1 cellular context compared by ENCODE assay signal in the genomic region with DNA sequence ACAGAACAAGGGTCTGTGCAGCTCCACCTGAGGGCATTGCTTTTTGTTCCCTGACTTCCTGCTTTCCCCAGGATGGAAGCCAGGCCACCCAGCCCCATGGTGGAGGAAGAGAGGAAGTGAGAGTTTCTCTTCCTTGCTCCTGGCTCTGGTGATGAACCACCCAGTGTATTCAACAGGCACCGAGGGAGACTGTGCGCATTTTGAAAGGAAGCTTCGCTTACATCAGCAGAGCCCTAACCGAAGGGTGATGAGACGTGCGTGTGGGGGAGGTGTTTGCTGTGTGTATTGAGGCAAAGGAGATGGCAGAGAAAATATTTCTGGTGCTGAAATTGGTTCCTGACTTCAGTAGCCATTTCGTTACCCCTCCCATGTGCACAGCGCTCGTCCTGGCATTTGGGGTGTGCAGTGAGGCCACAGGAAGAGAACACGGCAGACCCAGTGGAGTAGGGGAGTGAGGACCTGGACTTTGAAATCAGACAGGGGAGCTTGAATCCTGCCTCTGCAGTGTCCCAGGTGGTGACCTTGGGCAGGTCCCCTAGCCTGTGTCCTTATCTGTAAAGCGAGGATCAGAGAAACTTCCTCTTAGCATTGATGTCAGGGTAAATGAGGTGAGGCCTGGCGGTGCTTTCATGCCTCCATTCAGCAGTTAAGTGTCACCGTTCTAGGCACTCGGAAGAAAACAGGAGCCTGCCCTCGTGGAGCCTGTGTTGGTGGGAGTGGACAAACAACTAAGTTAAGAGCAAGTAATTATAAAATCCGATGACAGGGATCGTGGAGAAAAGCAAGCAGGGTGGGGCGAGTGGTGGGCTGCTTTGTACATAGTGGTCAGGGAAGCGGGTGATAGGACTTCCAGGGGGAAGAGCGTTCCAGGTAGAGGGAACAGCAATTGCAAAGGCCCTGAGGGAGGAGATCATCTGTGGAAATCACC.
TF ChIP-seq lines count a peak whose summit lies in the region.

No MANE protein-coding gene starts in this region.

TF ChIP-seq in K562, 482 proteins besides CTCF, POLR2A, EP300 and RAD21 (continued from another document and continues in another):
- TF ChIP-seq RBM22 (IDR thresholded peaks at IDR 0.05; ENCODE audit: low read depth, low read length, poor library complexity, severe bottlenecking) (no peak), LCOR (CRISPR knock-in tag; IDR thresholded peaks at IDR 0.05) (peak; percentile 41; the same call in 1 of the 2 replicates), HIVEP1 (CRISPR knock-in tag; IDR thresholded peaks at IDR 0.05) (no peak), SIN3A (IDR thresholded peaks at IDR 0.05; ENCODE audit: borderline replicate concordance in 2 of 2, control insufficient read depth in 1 of 2, low read depth in 2 of 2, low read length in 2 of 2) (no peak), POLR3A (IDR thresholded peaks at IDR 0.05; ENCODE audit: borderline replicate concordance, extremely low read depth, insufficient read depth, insufficient read length) (no peak), NR2F6 (CRISPR knock-in tag; IDR thresholded peaks at IDR 0.05) (no peak), ZNF347 (CRISPR knock-in tag; IDR thresholded peaks at IDR 0.05; ENCODE audit: low read depth) (no peak), ZNF143 (CRISPR knock-in tag; IDR thresholded peaks at IDR 0.05) (no peak), FOXM1 (IDR thresholded peaks at IDR 0.05; ENCODE audit: low read depth) (peak; percentile 33; the same call in 1 of the 2 replicates), FOXM1 (CRISPR knock-in tag; IDR thresholded peaks at IDR 0.05; ENCODE audit: low read depth) (no peak), ZNF785 (CRISPR knock-in tag; IDR thresholded peaks at IDR 0.05) (no peak), TAF7 (tag; IDR thresholded peaks at IDR 0.05) (no peak), FOXJ2 (tag; IDR thresholded peaks at IDR 0.05) (no peak), SMAD1 (IDR thresholded peaks at IDR 0.05; ENCODE audit: low read depth, low read length, partially characterized antibody) (no peak), SMARCE1 (IDR thresholded peaks at IDR 0.05) (peak; percentile 75; the same call in 1 of the 2 replicates), DPF2 (IDR thresholded peaks at IDR 0.05) (peak; percentile 82), ARID1B (IDR thresholded peaks at IDR 0.05) (peak; percentile 72), ZNF140 (CRISPR knock-in tag; IDR thresholded peaks at IDR 0.05) (no peak), ZNF41 (CRISPR knock-in tag; conservative IDR thresholded peaks at IDR 0.05) (no peak), MTA2 (IDR thresholded peaks at IDR 0.05; ENCODE audit: low read depth) (no peak), ZNF121 (CRISPR knock-in tag; conservative IDR thresholded peaks at IDR 0.05) (no peak), MEF2D (tag; conservative IDR thresholded peaks at IDR 0.05; ENCODE audit: low read depth) (0 out of 2 replicates have a peak, but pooled peaks have one; percentile 15), ELF4 (CRISPR knock-in tag; IDR thresholded peaks at IDR 0.05) (no peak), NUFIP1 (IDR thresholded peaks at IDR 0.05; ENCODE audit: partially characterized antibody) (peak; percentile 66), GATAD2B (IDR thresholded peaks at IDR 0.05; ENCODE audit: borderline replicate concordance) (no peak), HNRNPL (IDR thresholded peaks at IDR 0.05; ENCODE audit: low read depth, low read length) (no peak), U2AF1 (optimal IDR thresholded peaks at IDR 0.05; ENCODE audit: low read depth, low read length) (no peak), KLF6 (CRISPR knock-in tag; IDR thresholded peaks at IDR 0.05; ENCODE audit: borderline replicate concordance) (no peak), NCOA4 (IDR thresholded peaks at IDR 0.05; ENCODE audit: partially characterized antibody) (no peak), HDAC2 (IDR thresholded peaks at IDR 0.05) (peak; percentile 81)
- TF ChIP-seq, protein P1, sequence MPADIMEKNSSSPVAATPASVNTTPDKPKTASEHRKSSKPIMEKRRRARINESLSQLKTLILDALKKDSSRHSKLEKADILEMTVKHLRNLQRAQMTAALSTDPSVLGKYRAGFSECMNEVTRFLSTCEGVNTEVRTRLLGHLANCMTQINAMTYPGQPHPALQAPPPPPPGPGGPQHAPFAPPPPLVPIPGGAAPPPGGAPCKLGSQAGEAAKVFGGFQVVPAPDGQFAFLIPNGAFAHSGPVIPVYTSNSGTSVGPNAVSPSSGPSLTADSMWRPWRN (IDR thresholded peaks at IDR 0.05; ENCODE audit: low read depth), result peak; percentile 50; the same call in 1 of the 2 replicates
- TF ChIP-seq, protein P2, sequence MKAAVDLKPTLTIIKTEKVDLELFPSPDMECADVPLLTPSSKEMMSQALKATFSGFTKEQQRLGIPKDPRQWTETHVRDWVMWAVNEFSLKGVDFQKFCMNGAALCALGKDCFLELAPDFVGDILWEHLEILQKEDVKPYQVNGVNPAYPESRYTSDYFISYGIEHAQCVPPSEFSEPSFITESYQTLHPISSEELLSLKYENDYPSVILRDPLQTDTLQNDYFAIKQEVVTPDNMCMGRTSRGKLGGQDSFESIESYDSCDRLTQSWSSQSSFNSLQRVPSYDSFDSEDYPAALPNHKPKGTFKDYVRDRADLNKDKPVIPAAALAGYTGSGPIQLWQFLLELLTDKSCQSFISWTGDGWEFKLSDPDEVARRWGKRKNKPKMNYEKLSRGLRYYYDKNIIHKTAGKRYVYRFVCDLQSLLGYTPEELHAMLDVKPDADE (conservative IDR thresholded peaks at IDR 0.05; ENCODE audit: control insufficient read depth, low read depth, low read length), result no peak
- TF ChIP-seq, protein P3, sequence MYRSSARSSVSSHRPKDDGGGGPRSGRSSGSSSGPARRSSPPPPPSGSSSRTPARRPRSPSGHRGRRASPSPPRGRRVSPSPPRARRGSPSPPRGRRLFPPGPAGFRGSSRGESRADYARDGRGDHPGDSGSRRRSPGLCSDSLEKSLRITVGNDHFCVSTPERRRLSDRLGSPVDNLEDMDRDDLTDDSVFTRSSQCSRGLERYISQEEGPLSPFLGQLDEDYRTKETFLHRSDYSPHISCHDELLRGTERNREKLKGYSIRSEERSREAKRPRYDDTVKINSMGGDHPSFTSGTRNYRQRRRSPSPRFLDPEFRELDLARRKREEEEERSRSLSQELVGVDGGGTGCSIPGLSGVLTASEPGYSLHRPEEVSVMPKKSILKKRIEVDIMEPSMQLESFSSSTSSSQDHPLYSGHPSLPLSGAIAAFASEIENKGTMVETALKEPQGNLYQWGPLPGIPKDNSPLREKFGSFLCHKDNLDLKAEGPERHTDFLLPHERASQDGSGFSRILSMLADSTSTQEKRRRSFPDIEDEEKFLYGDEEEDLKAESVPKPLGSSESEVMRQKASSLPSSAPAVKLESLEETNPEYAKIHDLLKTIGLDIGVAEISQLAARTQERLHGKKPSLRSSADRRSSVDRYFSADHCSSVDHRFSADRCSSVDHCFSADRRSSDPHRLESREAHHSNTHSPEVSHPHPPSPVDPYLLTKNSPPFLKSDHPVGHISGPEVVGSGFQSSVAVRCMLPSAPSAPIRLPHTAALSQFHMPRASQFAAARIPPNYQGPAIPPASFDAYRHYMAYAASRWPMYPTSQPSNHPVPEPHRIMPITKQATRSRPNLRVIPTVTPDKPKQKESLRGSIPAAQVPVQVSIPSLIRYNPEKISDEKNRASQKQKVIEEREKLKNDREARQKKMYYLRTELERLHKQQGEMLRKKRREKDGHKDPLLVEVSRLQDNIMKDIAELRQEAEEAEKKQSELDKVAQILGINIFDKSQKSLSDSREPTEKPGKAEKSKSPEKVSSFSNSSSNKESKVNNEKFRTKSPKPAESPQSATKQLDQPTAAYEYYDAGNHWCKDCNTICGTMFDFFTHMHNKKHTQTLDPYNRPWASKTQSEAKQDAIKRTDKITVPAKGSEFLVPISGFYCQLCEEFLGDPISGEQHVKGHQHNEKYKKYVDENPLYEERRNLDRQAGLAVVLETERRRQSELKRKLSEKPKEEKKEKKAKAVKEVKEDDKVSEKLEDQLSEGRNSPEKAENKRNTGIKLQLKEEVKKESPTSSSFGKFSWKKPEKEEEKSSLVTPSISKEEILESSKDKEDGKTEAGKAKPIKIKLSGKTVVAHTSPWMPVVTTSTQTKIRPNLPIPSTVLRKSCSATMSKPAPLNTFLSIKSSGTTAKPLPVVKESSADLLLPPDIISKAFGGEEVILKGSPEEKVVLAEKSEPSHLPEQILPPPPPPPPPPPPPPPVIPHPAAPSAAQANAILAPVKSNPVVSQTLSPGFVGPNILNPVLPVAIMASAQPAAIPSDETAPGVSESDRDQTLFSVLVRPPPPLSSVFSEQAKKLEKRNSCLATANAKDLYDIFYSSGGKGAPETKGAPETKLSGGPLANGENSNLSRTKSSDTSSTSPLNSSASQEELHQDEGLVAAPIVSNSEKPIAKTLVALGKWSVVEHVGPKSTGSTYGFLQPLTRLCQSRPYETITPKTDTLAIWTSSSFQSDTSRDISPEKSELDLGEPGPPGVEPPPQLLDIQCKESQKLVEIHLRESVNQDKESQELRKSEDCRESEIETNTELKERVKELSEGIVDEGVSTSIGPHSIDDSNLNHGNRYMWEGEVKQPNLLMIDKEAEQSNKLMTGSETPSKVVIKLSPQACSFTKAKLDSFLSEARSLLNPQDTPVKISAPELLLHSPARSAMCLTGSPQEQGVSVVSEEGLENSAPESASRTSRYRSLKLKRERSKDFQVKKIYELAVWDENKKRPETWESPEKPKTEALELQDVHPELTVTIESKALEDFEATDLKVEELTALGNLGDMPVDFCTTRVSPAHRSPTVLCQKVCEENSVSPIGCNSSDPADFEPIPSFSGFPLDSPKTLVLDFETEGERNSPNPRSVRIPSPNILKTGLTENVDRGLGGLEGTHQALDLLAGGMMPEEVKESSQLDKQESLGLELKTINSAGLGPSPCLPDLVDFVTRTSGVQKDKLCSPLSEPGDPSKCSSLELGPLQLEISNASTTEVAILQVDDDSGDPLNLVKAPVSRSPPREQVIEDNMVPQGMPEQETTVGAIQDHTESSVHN (IDR thresholded peaks at IDR 0.05; ENCODE audit: borderline replicate concordance in 1 of 2, low read depth in 1 of 2), result no peak
- TF ChIP-seq, protein P4, sequence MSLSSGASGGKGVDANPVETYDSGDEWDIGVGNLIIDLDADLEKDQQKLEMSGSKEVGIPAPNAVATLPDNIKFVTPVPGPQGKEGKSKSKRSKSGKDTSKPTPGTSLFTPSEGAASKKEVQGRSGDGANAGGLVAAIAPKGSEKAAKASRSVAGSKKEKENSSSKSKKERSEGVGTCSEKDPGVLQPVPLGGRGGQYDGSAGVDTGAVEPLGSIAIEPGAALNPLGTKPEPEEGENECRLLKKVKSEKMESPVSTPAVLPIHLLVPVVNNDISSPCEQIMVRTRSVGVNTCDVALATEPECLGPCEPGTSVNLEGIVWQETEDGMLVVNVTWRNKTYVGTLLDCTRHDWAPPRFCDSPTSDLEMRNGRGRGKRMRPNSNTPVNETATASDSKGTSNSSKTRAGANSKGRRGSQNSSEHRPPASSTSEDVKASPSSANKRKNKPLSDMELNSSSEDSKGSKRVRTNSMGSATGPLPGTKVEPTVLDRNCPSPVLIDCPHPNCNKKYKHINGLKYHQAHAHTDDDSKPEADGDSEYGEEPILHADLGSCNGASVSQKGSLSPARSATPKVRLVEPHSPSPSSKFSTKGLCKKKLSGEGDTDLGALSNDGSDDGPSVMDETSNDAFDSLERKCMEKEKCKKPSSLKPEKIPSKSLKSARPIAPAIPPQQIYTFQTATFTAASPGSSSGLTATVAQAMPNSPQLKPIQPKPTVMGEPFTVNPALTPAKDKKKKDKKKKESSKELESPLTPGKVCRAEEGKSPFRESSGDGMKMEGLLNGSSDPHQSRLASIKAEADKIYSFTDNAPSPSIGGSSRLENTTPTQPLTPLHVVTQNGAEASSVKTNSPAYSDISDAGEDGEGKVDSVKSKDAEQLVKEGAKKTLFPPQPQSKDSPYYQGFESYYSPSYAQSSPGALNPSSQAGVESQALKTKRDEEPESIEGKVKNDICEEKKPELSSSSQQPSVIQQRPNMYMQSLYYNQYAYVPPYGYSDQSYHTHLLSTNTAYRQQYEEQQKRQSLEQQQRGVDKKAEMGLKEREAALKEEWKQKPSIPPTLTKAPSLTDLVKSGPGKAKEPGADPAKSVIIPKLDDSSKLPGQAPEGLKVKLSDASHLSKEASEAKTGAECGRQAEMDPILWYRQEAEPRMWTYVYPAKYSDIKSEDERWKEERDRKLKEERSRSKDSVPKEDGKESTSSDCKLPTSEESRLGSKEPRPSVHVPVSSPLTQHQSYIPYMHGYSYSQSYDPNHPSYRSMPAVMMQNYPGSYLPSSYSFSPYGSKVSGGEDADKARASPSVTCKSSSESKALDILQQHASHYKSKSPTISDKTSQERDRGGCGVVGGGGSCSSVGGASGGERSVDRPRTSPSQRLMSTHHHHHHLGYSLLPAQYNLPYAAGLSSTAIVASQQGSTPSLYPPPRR (CRISPR knock-in tag; IDR thresholded peaks at IDR 0.05; ENCODE audit: borderline replicate concordance), result no peak
- TF ChIP-seq, protein P5, sequence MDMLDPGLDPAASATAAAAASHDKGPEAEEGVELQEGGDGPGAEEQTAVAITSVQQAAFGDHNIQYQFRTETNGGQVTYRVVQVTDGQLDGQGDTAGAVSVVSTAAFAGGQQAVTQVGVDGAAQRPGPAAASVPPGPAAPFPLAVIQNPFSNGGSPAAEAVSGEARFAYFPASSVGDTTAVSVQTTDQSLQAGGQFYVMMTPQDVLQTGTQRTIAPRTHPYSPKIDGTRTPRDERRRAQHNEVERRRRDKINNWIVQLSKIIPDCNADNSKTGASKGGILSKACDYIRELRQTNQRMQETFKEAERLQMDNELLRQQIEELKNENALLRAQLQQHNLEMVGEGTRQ (CRISPR knock-in tag; IDR thresholded peaks at IDR 0.05), result no peak
- TF ChIP-seq, protein P6, sequence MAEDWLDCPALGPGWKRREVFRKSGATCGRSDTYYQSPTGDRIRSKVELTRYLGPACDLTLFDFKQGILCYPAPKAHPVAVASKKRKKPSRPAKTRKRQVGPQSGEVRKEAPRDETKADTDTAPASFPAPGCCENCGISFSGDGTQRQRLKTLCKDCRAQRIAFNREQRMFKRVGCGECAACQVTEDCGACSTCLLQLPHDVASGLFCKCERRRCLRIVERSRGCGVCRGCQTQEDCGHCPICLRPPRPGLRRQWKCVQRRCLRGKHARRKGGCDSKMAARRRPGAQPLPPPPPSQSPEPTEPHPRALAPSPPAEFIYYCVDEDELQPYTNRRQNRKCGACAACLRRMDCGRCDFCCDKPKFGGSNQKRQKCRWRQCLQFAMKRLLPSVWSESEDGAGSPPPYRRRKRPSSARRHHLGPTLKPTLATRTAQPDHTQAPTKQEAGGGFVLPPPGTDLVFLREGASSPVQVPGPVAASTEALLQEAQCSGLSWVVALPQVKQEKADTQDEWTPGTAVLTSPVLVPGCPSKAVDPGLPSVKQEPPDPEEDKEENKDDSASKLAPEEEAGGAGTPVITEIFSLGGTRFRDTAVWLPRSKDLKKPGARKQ (CRISPR knock-in tag; IDR thresholded peaks at IDR 0.05), result 0 out of 2 replicates have a peak, but pooled peaks have one; percentile 46
- TF ChIP-seq, protein P7, sequence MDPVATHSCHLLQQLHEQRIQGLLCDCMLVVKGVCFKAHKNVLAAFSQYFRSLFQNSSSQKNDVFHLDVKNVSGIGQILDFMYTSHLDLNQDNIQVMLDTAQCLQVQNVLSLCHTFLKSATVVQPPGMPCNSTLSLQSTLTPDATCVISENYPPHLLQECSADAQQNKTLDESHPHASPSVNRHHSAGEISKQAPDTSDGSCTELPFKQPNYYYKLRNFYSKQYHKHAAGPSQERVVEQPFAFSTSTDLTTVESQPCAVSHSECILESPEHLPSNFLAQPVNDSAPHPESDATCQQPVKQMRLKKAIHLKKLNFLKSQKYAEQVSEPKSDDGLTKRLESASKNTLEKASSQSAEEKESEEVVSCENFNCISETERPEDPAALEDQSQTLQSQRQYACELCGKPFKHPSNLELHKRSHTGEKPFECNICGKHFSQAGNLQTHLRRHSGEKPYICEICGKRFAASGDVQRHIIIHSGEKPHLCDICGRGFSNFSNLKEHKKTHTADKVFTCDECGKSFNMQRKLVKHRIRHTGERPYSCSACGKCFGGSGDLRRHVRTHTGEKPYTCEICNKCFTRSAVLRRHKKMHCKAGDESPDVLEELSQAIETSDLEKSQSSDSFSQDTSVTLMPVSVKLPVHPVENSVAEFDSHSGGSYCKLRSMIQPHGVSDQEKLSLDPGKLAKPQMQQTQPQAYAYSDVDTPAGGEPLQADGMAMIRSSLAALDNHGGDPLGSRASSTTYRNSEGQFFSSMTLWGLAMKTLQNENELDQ (CRISPR knock-in tag; IDR thresholded peaks at IDR 0.05; ENCODE audit: borderline replicate concordance), result no peak
